ENCODE assay signal across 8 cellular contexts in the genomic region with DNA sequence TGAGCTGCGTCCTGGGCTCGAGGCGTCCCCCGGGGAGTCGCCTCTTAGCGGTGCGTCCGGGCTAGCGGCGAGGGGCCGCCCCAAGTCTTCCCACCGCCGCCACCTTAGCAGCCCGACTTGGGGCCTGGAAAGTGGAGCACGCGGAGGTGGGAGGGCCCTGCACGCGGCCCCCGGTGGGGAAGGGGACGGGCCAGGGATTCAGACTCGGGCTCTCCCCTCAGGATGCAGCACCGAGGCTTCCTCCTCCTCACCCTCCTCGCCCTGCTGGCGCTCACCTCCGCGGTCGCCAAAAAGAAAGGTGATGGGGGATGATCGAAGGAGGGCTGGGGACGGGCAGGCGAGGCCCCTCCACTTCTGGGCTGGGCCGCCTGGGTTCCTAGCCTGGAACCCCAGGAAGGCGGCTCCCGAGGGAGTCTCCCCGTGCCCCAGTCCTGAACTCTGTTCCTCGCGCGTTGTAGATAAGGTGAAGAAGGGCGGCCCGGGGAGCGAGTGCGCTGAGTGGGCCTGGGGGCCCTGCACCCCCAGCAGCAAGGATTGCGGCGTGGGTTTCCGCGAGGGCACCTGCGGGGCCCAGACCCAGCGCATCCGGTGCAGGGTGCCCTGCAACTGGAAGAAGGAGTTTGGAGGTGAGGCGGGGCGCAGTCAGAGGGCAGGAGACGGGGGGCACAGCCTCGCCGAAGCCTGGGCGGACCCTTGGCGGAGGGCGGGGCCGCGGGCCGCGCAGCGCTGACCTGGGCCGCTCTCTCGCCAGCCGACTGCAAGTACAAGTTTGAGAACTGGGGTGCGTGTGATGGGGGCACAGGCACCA. TPM values are rescaled to one million over a fixed set of nuclear protein-coding genes. Genes with fewer than 3 reads are reported as not detected.
DNase-seq lines count a peak whose midpoint lies in the region; ATAC-seq, FAIRE-seq and TF ChIP-seq lines count a peak whose summit lies in the region.

No MANE protein-coding gene starts in this region.

- ATAC-seq in activated CD4-positive, alpha-beta T cell treated with anti-CD3 and anti-CD28 coated beads for 36 hours, result peak; percentile 17
- ATAC-seq in sciatic nerve (no peak), HG03378 (IDR thresholded peaks at IDR 0.05; ENCODE audit: unreplicated experiment) (no peak)

- peaks cover 20% of the 10 kb centered on the region for H3K27me3 Mint-ChIP-seq in activated CD4-positive, alpha-beta T cell treated with anti-CD3 and anti-CD28 coated beads for 36 hours

- CTCF ChIA-PET in activated CD4-positive, alpha-beta T cell treated with anti-CD3 and anti-CD28 coated beads for 36 hours (lab: Charles Lee), result interaction anchor here (1.1 kb wide), 1 partner anchor 30 kb away, joined by 3 read pairs; no protein-coding TSS in a partner anchor
- CTCF ChIA-PET in endothelial cell of umbilical vein (lab: Charles Lee), result interaction anchor here (0.7 to 1.6 kb wide), 10 partner anchors 10 to 236 kb away, joined by 3 to 27 read pairs (median 4); a partner anchor contains a TSS

- H3K27me3 ChIP-seq in endothelial cell of umbilical vein (ENCODE audit: control insufficient read depth in 2 of 2, insufficient read depth in 2 of 2, low read length in 2 of 2) (no peaks in the 10 kb centered on the region), parathyroid adenoma (ENCODE audit: control insufficient read depth, insufficient read depth, low read length) (no peaks in the 10 kb centered on the region)

- peaks cover 0 to 12% of the 10 kb centered on the region in 2 experiments for H3K36me3 ChIP-seq in endothelial cell of umbilical vein (ENCODE audit: control insufficient read depth in 2 of 2, extremely low read depth in 1 of 2, insufficient read depth in 2 of 2, low read length in 2 of 2)
- no peaks in the 10 kb centered on the region for H3K36me3 ChIP-seq in parathyroid adenoma (ENCODE audit: control insufficient read depth, insufficient read depth, low read length)

- H3K9me3 ChIP-seq in endothelial cell of umbilical vein (replicated peaks; ENCODE audit: control insufficient read depth, insufficient read depth, low read length) (no peaks in the 10 kb centered on the region), parathyroid adenoma (ENCODE audit: control insufficient read depth, low read length) (no peaks in the 10 kb centered on the region)

- TF ChIP-seq CTCF in endothelial cell of umbilical vein (IDR thresholded peaks at IDR 0.05; ENCODE audit: extremely low read depth in 1 of 2, insufficient read depth in 1 of 2, low read depth in 1 of 2, low read length in 2 of 2), result no peak
- no peak for TF ChIP-seq CTCF in parathyroid adenoma (IDR thresholded peaks at IDR 0.05)

- BruUV-seq in endothelial cell of umbilical vein (replicated peaks; lab: Mats Ljungman, UMichigan), result TSS peak; percentile 50

- no peaks in the 10 kb centered on the region for H3K9me3 Mint-ChIP-seq in activated CD4-positive, alpha-beta T cell treated with anti-CD3 and anti-CD28 coated beads for 36 hours (ENCODE audit: low read depth)

- peaks cover 8% of the 10 kb centered on the region for H3K4me1 Mint-ChIP-seq in activated CD4-positive, alpha-beta T cell treated with anti-CD3 and anti-CD28 coated beads for 36 hours

- no peak overlapping the region for H3K27ac Mint-ChIP-seq in activated CD4-positive, alpha-beta T cell treated with anti-CD3 and anti-CD28 coated beads for 36 hours

- TF ChIP-seq POLR2A in endothelial cell of umbilical vein (IDR thresholded peaks at IDR 0.05; ENCODE audit: low read depth, low read length) (peak; percentile 40), H54 (IDR thresholded peaks at IDR 0.05; ENCODE audit: low read depth, low read length) (no peak)

- intact Hi-C loops in activated CD4-positive, alpha-beta T cell treated with anti-CD3 and anti-CD28 coated beads for 36 hours (cut with DNase I, micrococcal nuclease), result loop anchor here (1.0 to 5.0 kb wide), 4 partner anchors 10 to 261 kb away; a partner anchor contains a TSS
- intact Hi-C loops in endothelial cell of umbilical vein (cut with micrococcal nuclease), result loop anchor here (1.0 to 2.0 kb wide), 2 partner anchors 10 to 235 kb away; a partner anchor contains a TSS
- intact Hi-C loops in sciatic nerve (cut with DNase I), result loop anchor here (5.0 to 10.0 kb wide), 2 partner anchors 150 to 233 kb away; a partner anchor contains a TSS

- POLR2A ChIA-PET in activated CD4-positive, alpha-beta T cell treated with anti-CD3 and anti-CD28 coated beads for 36 hours (lab: Charles Lee), result no interaction called here
- POLR2A ChIA-PET in endothelial cell of umbilical vein (lab: Charles Lee), result no interaction called here

- peak overlapping the region; percentile 65 for H3K4me3 Mint-ChIP-seq in activated CD4-positive, alpha-beta T cell treated with anti-CD3 and anti-CD28 coated beads for 36 hours

- no peaks in the 10 kb centered on the region for H3K79me2 ChIP-seq in endothelial cell of umbilical vein (ENCODE audit: control insufficient read depth, insufficient read depth, low read length)
- H3K79me2 ChIP-seq in parathyroid adenoma, result no peaks in the 10 kb centered on the region

- H2AFZ ChIP-seq in endothelial cell of umbilical vein (ENCODE audit: low read depth, low read length) (peak overlapping the region; percentile 55), parathyroid adenoma (peak overlapping the region; percentile 46)

- peaks cover 11% of the 10 kb centered on the region for H3K4me1 ChIP-seq in endothelial cell of umbilical vein (ENCODE audit: control insufficient read depth, extremely low read depth, insufficient read depth, low read length)
- no peaks in the 10 kb centered on the region for H3K4me1 ChIP-seq in parathyroid adenoma

- H4K20me1 ChIP-seq in endothelial cell of umbilical vein (replicated peaks; ENCODE audit: control insufficient read depth, extremely low read depth, insufficient read depth, low read length), result no peaks in the 10 kb centered on the region

- H3K4me2 ChIP-seq in endothelial cell of umbilical vein (ENCODE audit: insufficient read depth, low read length), result peak overlapping the region; percentile 44
- H3K4me2 ChIP-seq in parathyroid adenoma (ENCODE audit: low read length), result peak overlapping the region; percentile 75

- DNase-seq in activated CD4-positive, alpha-beta T cell treated with anti-CD3 and anti-CD28 coated beads for 36 hours, result peak; percentile 62
- DNase-seq in activated CD4-positive, alpha-beta T cell treated with anti-CD3 and anti-CD28 coated beads for 4 hours, result no peak
- DNase-seq in OCI-M1 (lab: John Stamatoyannopoulos, UW) (peak; percentile 67), endothelial cell of umbilical vein (ENCODE audit: low read depth, low spot score) (peak; percentile 52), sciatic nerve (ENCODE audit: low spot score) (no peak), H54 (ENCODE audit: insufficient read length, low spot score) (no peak)

- FAIRE-seq in endothelial cell of umbilical vein (lab: Jason Lieb, UNC) (peak; percentile 31), H54 (lab: Jason Lieb, UNC) (no peak)

- no peaks in the 10 kb centered on the region for H3K9me1 ChIP-seq in endothelial cell of umbilical vein (replicated peaks; ENCODE audit: control insufficient read depth, extremely low read depth, insufficient read depth, low read length)

- dilution Hi-C loops in endothelial cell of umbilical vein (cut with MboI; ENCODE audit: extremely low pct_ligation_motif_present, low sequenced_read_pairs), result no loop called here

- H3K9ac ChIP-seq in endothelial cell of umbilical vein (replicated peaks; ENCODE audit: extremely low read depth, insufficient read depth, low read length), result peak overlapping the region; percentile 80
- H3K9ac ChIP-seq in parathyroid adenoma, result no peak overlapping the region

- H3K36me3 Mint-ChIP-seq in activated CD4-positive, alpha-beta T cell treated with anti-CD3 and anti-CD28 coated beads for 36 hours (ENCODE audit: low read depth), result peaks cover 9% of the 10 kb centered on the region

- H3K4me3 ChIP-seq in endothelial cell of umbilical vein (replicated peaks in 1 of 3; ENCODE audit: insufficient read depth in 1 of 3, low read depth in 1 of 3, low read length in 3 of 3), result peak overlapping the region; percentile 38 to 84 (median 63)
- peak overlapping the region; percentile 26 for H3K4me3 ChIP-seq in parathyroid adenoma (ENCODE audit: low read depth, low read length)

- H3K27ac ChIP-seq in endothelial cell of umbilical vein (ENCODE audit: insufficient read depth, low read depth, low read length) (peak overlapping the region; percentile 37), parathyroid adenoma (no peak overlapping the region)

RNA-seq across cellular contexts. Expression of a gene that starts 0.6 kb away (rescaled TPM):
- 1 to 10 TPM; 3.0 to 6.7 TPM for total RNA-seq in activated CD4-positive, alpha-beta T cell treated with anti-CD3 and anti-CD28 coated beads for 36 hours
- total RNA-seq in endothelial cell of umbilical vein (331 and 336 TPM in 2 replicates), sciatic nerve (92.7 TPM)
- 893 and 985 TPM in 2 replicates for polyA plus RNA-seq in endothelial cell of umbilical vein
- 1,084 and 1,357 TPM in 2 replicates for polyA plus RNA-seq in endothelial cell of umbilical vein (2011; cell fraction: cytosol; rRNA removed)
- 265 and 313 TPM in 2 replicates for polyA plus RNA-seq in endothelial cell of umbilical vein (2011; cell fraction: nucleus; rRNA removed)
- 568 and 909 TPM in 2 replicates for polyA plus RNA-seq in endothelial cell of umbilical vein (2012)
- polyA minus RNA-seq in endothelial cell of umbilical vein, result 140 and 146 TPM in 2 replicates
- not detected for polyA minus RNA-seq in endothelial cell of umbilical vein (2011; cell fraction: cytosol; rRNA and poly(A)+ RNA removed)
- polyA minus RNA-seq in endothelial cell of umbilical vein (2011; cell fraction: nucleus; rRNA and poly(A)+ RNA removed), result 15.5 and 33.7 TPM in 2 replicates

RNA-seq across cellular contexts. Expression of a gene that starts 9.5 kb away (rescaled TPM):
- total RNA-seq in activated CD4-positive, alpha-beta T cell treated with anti-CD3 and anti-CD28 coated beads for 36 hours, result under 1 TPM in 1 of 2 experiments, not detected in 1; 0.19 TPM
- total RNA-seq in endothelial cell of umbilical vein (0.22 TPM in 1 of 2 replicates, not detected in the other), sciatic nerve (not detected)
- 0.04 and 0.13 TPM in 2 replicates for polyA plus RNA-seq in endothelial cell of umbilical vein
- 0.05 and 0.13 TPM in 2 replicates for polyA plus RNA-seq in endothelial cell of umbilical vein (2011; cell fraction: cytosol; rRNA removed)
- 0.29 and 0.38 TPM in 2 replicates for polyA plus RNA-seq in endothelial cell of umbilical vein (2011; cell fraction: nucleus; rRNA removed)
- polyA plus RNA-seq in endothelial cell of umbilical vein (2012), result 0.21 and 0.27 TPM in 2 replicates
- polyA minus RNA-seq in endothelial cell of umbilical vein, result 0.19 TPM in 1 of 2 replicates, not detected in the other
- not detected for polyA minus RNA-seq in endothelial cell of umbilical vein (2011; cell fraction: cytosol; rRNA and poly(A)+ RNA removed)
- polyA minus RNA-seq in endothelial cell of umbilical vein (2011; cell fraction: nucleus; rRNA and poly(A)+ RNA removed), result 0.58 TPM in 1 of 2 replicates, not detected in the other

RNA-seq across cellular contexts. Expression of a gene that starts 34.8 kb away (rescaled TPM):
- 100 to 1,000 TPM in 1 of 2 experiments, 10 to 100 TPM in 1; 87.6 to 101 TPM for total RNA-seq in activated CD4-positive, alpha-beta T cell treated with anti-CD3 and anti-CD28 coated beads for 36 hours
- total RNA-seq in endothelial cell of umbilical vein, result 87.1 and 88.8 TPM in 2 replicates
- polyA plus RNA-seq in endothelial cell of umbilical vein, result 127 and 170 TPM in 2 replicates
- 69.0 and 76.0 TPM in 2 replicates for polyA plus RNA-seq in endothelial cell of umbilical vein (2011; cell fraction: cytosol; rRNA removed)
- polyA plus RNA-seq in endothelial cell of umbilical vein (2011; cell fraction: nucleus; rRNA removed), result 204 and 251 TPM in 2 replicates
- 59.6 and 63.6 TPM in 2 replicates for polyA plus RNA-seq in endothelial cell of umbilical vein (2012)
- 55.0 and 79.1 TPM in 2 replicates for polyA minus RNA-seq in endothelial cell of umbilical vein
- polyA minus RNA-seq in endothelial cell of umbilical vein (2011; cell fraction: cytosol; rRNA and poly(A)+ RNA removed), result 71.7 TPM
- 47.8 and 91.7 TPM in 2 replicates for polyA minus RNA-seq in endothelial cell of umbilical vein (2011; cell fraction: nucleus; rRNA and poly(A)+ RNA removed)
- total RNA-seq in sciatic nerve, result 45.5 TPM

Comparison
In these comparisons a context has a peak if more than half of its experiments do, and no peak if none do; other contexts are left out.
1. DNase-seq: peak in activated CD4-positive, alpha-beta T cell treated with anti-CD3 and anti-CD28 coated beads for 36 hours (single experiment), OCI-M1 (single experiment) and endothelial cell of umbilical vein (single experiment); none in activated CD4-positive, alpha-beta T cell treated with anti-CD3 and anti-CD28 coated beads for 4 hours (0 of 2), sciatic nerve (single experiment) and H54 (single experiment).
2. RNA of a gene that starts 0.6 kb away (total RNA-seq): 331 to 336 TPM in endothelial cell of umbilical vein and 92.7 TPM in sciatic nerve (single experiment); 3.0 to 6.7 TPM in activated CD4-positive, alpha-beta T cell treated with anti-CD3 and anti-CD28 coated beads for 36 hours; every median in the first group is over 10 times any median in the second.